Comparison of ENCODE assay signal across 8 cellular contexts in genomic region chr6:97186416-97186999, GRCh38.
DNase-seq lines count a peak whose midpoint lies in the region; ATAC-seq and TF ChIP-seq lines count a peak whose summit lies in the region.

No MANE protein-coding gene starts in this region.

- H3K4me1 ChIP-seq in lung (ENCODE audit: control insufficient read depth in 2 of 2, insufficient read depth in 2 of 2, low read length in 2 of 2): peaks cover 0 to 4% of the 10 kb centered on the region in 2 donors

- ATAC-seq in GM18868 (IDR thresholded peaks at IDR 0.05; ENCODE audit: unreplicated experiment): peak; percentile 93
- peak; percentile 93 for ATAC-seq in HG03066 (IDR thresholded peaks at IDR 0.05; ENCODE audit: low read depth, unreplicated experiment)
- ATAC-seq in lung (ENCODE audit: insufficient read depth, low FRiP score): peak; percentile 82

- H3K36me3 ChIP-seq in lung (ENCODE audit: control insufficient read depth in 2 of 2, insufficient read depth in 2 of 2, low read length in 2 of 2): no peaks in the 10 kb centered on the region

- H3K4me3 ChIP-seq in choroid plexus epithelial cell (ENCODE audit: low read depth, low read length) (no peak overlapping the region), lung (no peak overlapping the region)

- H3K27ac ChIP-seq in lung (ENCODE audit: low read depth in 1 of 2, low read length in 1 of 2): no peak overlapping the region

- DNase-seq in C1 segment of cervical spinal cord (lab: John Stamatoyannopoulos, UW) (peak in 12 of 14 donors; percentile 0 to 42 (median 16)), NCI-H2196 (lab: John Stamatoyannopoulos, UW; ENCODE audit: unreplicated experiment) (peak; percentile 72), choroid plexus epithelial cell (ENCODE audit: low read depth) (peak; percentile 83), lung (ENCODE audit: low spot score) (peak; percentile 68)
- peak; percentile 43 to 54 for DNase-seq in activated CD4-positive, alpha-beta T cell treated with anti-CD3 and anti-CD28 coated beads for 24 hours (ENCODE audit: low read depth in 2 of 2)
- peak; percentile 3 for DNase-seq in stimulated activated CD8-positive, alpha-beta memory T cell treated with anti-CD3 and anti-CD28 coated beads, Interleukin-15, amount 100 ng/mL, for 24 hours (ENCODE audit: low read depth)

- no peaks in the 10 kb centered on the region for H3K9me3 ChIP-seq in lung (ENCODE audit: control insufficient read depth in 2 of 2, insufficient read depth in 1 of 2, low read length in 1 of 2)

- H3K27me3 ChIP-seq in lung (ENCODE audit: control insufficient read depth, insufficient read depth): no peaks in the 10 kb centered on the region

- 33 to 34% methylated on average over 3 of the region's 3 CpGs for WGBS in lung, 2 donors

- TF ChIP-seq CTCF in choroid plexus epithelial cell (conservative IDR thresholded peaks at IDR 0.05; ENCODE audit: low read depth, low read length) (peak; percentile 98), lung (IDR thresholded peaks at IDR 0.05; ENCODE audit: control extremely low read depth, extremely low read depth) (peak; percentile 85)

Comparison
In these comparisons a context has a peak if more than half of its experiments do, and no peak if none do; other contexts are left out.
1. DNase-seq: peak in every context shown above with its lines; median percentile 83 in choroid plexus epithelial cell; 72 in NCI-H2196; 68 in lung; 48 in activated CD4-positive, alpha-beta T cell treated with anti-CD3 and anti-CD28 coated beads for 24 hours; 16 in C1 segment of cervical spinal cord; 3 in stimulated activated CD8-positive, alpha-beta memory T cell treated with anti-CD3 and anti-CD28 coated beads, Interleukin-15, amount 100 ng/mL, for 24 hours.